In genomic region chr4:158170691-158171455, GRCh38 we compare ENCODE assay signal across 9 cellular contexts. TPM values are rescaled to one million over a fixed set of nuclear protein-coding genes. Genes with fewer than 3 reads are reported as not detected.
A peak's percentile ranks its signal among the peaks of the same experiment; 100 is the strongest.
DNase-seq lines count a peak whose midpoint lies in the region; ATAC-seq and TF ChIP-seq lines count a peak whose summit lies in the region.
"Had no signal": no experiment of that assay in that cellular context is flagged by ENCODE, and none has a peak within 500 bp of the region (broad histone marks: within the 10 kb centered on the region; RNA-seq: fewer than 3 reads in every experiment).

No MANE protein-coding gene starts in this region.

- H3K4me3 Mint-ChIP-seq in naive thymus-derived CD8-positive, alpha-beta T cell: peak overlapping the region in 1 of 10 donors; percentile 52

- no peak overlapping the region for H3K4me2 ChIP-seq in MM.1S (ENCODE audit: low read depth, low read length)

- no peaks in the 10 kb centered on the region for H3K27me3 ChIP-seq in MM.1S (replicated peaks; ENCODE audit: insufficient read depth, low read length)

- ATAC-seq in naive thymus-derived CD8-positive, alpha-beta T cell: no peak

- DNase-seq in GM13977 (ENCODE audit: low spot score) (peak; percentile 34), MM.1S (no peak), dermis blood vessel endothelial cell (peak; percentile 85), mucosa of gallbladder (ENCODE audit: low spot score) (peak; percentile 33), 8988T (no peak), NCI-H82 (lab: John Stamatoyannopoulos, UW) (no peak), SK-N-DZ (ENCODE audit: low spot score) (no peak)
- DNase-seq in naive thymus-derived CD8-positive, alpha-beta T cell: no peak

- no peak overlapping the region for H3K27ac ChIP-seq in MM.1S (ENCODE audit: low read length)

- H3K36me3 ChIP-seq in MM.1S (replicated peaks; ENCODE audit: insufficient read depth, low read length): no peaks in the 10 kb centered on the region

- H3K79me2 ChIP-seq in MM.1S (ENCODE audit: low read length): no peaks in the 10 kb centered on the region

- no peak overlapping the region for H3K4me3 ChIP-seq in MM.1S (ENCODE audit: low read length)

- H3K36me3 Mint-ChIP-seq in naive thymus-derived CD8-positive, alpha-beta T cell: no peaks in the 10 kb centered on the region

- H3F3A ChIP-seq in MM.1S (ENCODE audit: insufficient read depth, low read length): no peaks in the 10 kb centered on the region

- no peak overlapping the region for H2AFZ ChIP-seq in MM.1S (ENCODE audit: low read length)

- H3K4me1 ChIP-seq in MM.1S (ENCODE audit: low read length): peaks cover 4% of the 10 kb centered on the region; the same call in 1 of the 2 replicates

- no peak overlapping the region for H3K27ac Mint-ChIP-seq in naive thymus-derived CD8-positive, alpha-beta T cell

- TF ChIP-seq CTCF in GM13977 (IDR thresholded peaks at IDR 0.05; ENCODE audit: extremely low read depth, insufficient read depth, missing control alignments): peak; percentile 63
- peak; percentile 36 for TF ChIP-seq CTCF in MM.1S (IDR thresholded peaks at IDR 0.05; ENCODE audit: low read length)

- no peak overlapping the region for H3K9ac ChIP-seq in MM.1S (ENCODE audit: low read length)

- no peaks in the 10 kb centered on the region for H3K9me2 ChIP-seq in MM.1S (replicated peaks; ENCODE audit: insufficient read depth, low read length)

- peaks cover 0 to 15% (median 5%) of the 10 kb centered on the region in 4 donors for H3K4me1 Mint-ChIP-seq in naive thymus-derived CD8-positive, alpha-beta T cell

- H3K9me3 ChIP-seq in MM.1S (replicated peaks; ENCODE audit: insufficient read depth, low read length): no peaks in the 10 kb centered on the region

- POLR2A ChIA-PET in naive thymus-derived CD8-positive, alpha-beta T cell (lab: Charles Lee): no interaction called here

- in situ Hi-C loops in GM13977 (cut with MboI; ENCODE audit: low pct_unique_long_range_greater_than_20kb, low sequenced_read_pairs, unreplicated experiment): loop anchor here (25.0 kb wide), 1 partner anchor 184 kb away; no protein-coding TSS in a partner anchor

- H3K9me3 Mint-ChIP-seq in naive thymus-derived CD8-positive, alpha-beta T cell: no peaks in the 10 kb centered on the region

- no peaks in the 10 kb centered on the region for H4K20me1 ChIP-seq in MM.1S (ENCODE audit: insufficient read depth, low read length)

- H3K27me3 Mint-ChIP-seq in naive thymus-derived CD8-positive, alpha-beta T cell: peaks cover 18 to 72% (median 21%) of the 10 kb centered on the region in 5 donors

RNA-seq across cellular contexts. Expression of gene GASK1B, which starts 2.0 kb away (rescaled TPM):
- total RNA-seq in dermis blood vessel endothelial cell: 205 and 257 TPM in 2 replicates
- 27.0 TPM for total RNA-seq in mucosa of gallbladder
- total RNA-seq in naive thymus-derived CD8-positive, alpha-beta T cell: under 1 TPM; 0.49 to 0.55 TPM
- not detected for polyA plus RNA-seq in naive thymus-derived CD8-positive, alpha-beta T cell
- polyA plus RNA-seq in SK-N-DZ (2014; cell fraction: cytosol; rRNA removed): 0.14 TPM in 2 replicates
- 0.04 and 0.16 TPM in 2 replicates for polyA plus RNA-seq in SK-N-DZ (2014; cell fraction: nucleus; rRNA removed)
- total RNA-seq: T-helper 2 cell treated with Interferon-gamma antibody and Interleukin-4, amounts not matched to agents 100 ng/mL and 5 ng/mL, for 36 hours had no signal

RNA-seq across cellular contexts. Expression of gene TMEM144, which starts 39.4 kb away (rescaled TPM):
- 3.2 and 7.7 TPM in 2 replicates for total RNA-seq in dermis blood vessel endothelial cell
- 18.3 TPM for total RNA-seq in mucosa of gallbladder
- total RNA-seq in naive thymus-derived CD8-positive, alpha-beta T cell: not detected
- not detected for polyA plus RNA-seq in naive thymus-derived CD8-positive, alpha-beta T cell
- not detected in 2 replicates for polyA plus RNA-seq in SK-N-DZ (2014; cell fraction: cytosol; rRNA removed)
- 0.29 TPM in 1 of 2 replicates, not detected in the other for polyA plus RNA-seq in SK-N-DZ (2014; cell fraction: nucleus; rRNA removed)

Comparison
In these comparisons a context has a peak if more than half of its experiments do, and no peak if none do; other contexts are left out.
1. DNase-seq: peak in GM13977 (single experiment), dermis blood vessel endothelial cell (single experiment) and mucosa of gallbladder (single experiment); none in MM.1S (single experiment), 8988T (single experiment), NCI-H82 (single experiment), naive thymus-derived CD8-positive, alpha-beta T cell (0 of 10) and SK-N-DZ (single experiment).
2. RNA of gene GASK1B, which starts 2.0 kb away (total RNA-seq): 205 to 257 TPM in dermis blood vessel endothelial cell and 27.0 TPM in mucosa of gallbladder (single experiment); 0.49 to 0.55 TPM in naive thymus-derived CD8-positive, alpha-beta T cell; every median in the first group is over 10 times any median in the second.